ENCODE assay signal across 1 cellular context in genomic region chr6:155974359-155974758, GRCh38.
TF ChIP-seq lines count a peak whose summit lies in the region.

No MANE protein-coding gene starts in this region.

TF ChIP-seq in HepG2, 621 proteins besides CTCF, POLR2A, EP300 and RAD21:
- TF ChIP-seq CENPX (CRISPR knock-in tag; IDR thresholded peaks at IDR 0.05) (no peak), TBL1XR1 (IDR thresholded peaks at IDR 0.05; ENCODE audit: borderline replicate concordance, low read length, partially characterized antibody) (no peak), ZNF850 (CRISPR knock-in tag; conservative IDR thresholded peaks at IDR 0.05) (no peak), ZNF570 (CRISPR knock-in tag; IDR thresholded peaks at IDR 0.05; ENCODE audit: borderline replicate concordance) (no peak), TP53 (CRISPR knock-in tag; conservative IDR thresholded peaks at IDR 0.05) (no peak), SIX1 (CRISPR knock-in tag; IDR thresholded peaks at IDR 0.05; ENCODE audit: borderline replicate concordance) (no peak), ZNF691 (CRISPR knock-in tag; IDR thresholded peaks at IDR 0.05; ENCODE audit: borderline replicate concordance, low read depth) (no peak)
- TF ChIP-seq, protein P1, sequence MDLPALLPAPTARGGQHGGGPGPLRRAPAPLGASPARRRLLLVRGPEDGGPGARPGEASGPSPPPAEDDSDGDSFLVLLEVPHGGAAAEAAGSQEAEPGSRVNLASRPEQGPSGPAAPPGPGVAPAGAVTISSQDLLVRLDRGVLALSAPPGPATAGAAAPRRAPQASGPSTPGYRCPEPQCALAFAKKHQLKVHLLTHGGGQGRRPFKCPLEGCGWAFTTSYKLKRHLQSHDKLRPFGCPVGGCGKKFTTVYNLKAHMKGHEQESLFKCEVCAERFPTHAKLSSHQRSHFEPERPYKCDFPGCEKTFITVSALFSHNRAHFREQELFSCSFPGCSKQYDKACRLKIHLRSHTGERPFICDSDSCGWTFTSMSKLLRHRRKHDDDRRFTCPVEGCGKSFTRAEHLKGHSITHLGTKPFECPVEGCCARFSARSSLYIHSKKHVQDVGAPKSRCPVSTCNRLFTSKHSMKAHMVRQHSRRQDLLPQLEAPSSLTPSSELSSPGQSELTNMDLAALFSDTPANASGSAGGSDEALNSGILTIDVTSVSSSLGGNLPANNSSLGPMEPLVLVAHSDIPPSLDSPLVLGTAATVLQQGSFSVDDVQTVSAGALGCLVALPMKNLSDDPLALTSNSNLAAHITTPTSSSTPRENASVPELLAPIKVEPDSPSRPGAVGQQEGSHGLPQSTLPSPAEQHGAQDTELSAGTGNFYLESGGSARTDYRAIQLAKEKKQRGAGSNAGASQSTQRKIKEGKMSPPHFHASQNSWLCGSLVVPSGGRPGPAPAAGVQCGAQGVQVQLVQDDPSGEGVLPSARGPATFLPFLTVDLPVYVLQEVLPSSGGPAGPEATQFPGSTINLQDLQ (CRISPR knock-in tag; IDR thresholded peaks at IDR 0.05): no peak
- TF ChIP-seq, protein P2, sequence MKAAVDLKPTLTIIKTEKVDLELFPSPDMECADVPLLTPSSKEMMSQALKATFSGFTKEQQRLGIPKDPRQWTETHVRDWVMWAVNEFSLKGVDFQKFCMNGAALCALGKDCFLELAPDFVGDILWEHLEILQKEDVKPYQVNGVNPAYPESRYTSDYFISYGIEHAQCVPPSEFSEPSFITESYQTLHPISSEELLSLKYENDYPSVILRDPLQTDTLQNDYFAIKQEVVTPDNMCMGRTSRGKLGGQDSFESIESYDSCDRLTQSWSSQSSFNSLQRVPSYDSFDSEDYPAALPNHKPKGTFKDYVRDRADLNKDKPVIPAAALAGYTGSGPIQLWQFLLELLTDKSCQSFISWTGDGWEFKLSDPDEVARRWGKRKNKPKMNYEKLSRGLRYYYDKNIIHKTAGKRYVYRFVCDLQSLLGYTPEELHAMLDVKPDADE (CRISPR knock-in tag; IDR thresholded peaks at IDR 0.05): no peak
